7 cellular contexts compared by ENCODE assay signal in genomic region chr16:2008009-2008526, GRCh38. TPM values are rescaled to one million over a fixed set of nuclear protein-coding genes. Genes with fewer than 3 reads are reported as not detected.
DNase-seq lines count a peak whose midpoint lies in the region; TF ChIP-seq lines count a peak whose summit lies in the region.

No MANE protein-coding gene starts in this region.

- H3K79me2 ChIP-seq in OCI-LY3 (ENCODE audit: low read length), result peaks cover 76% of the 10 kb centered on the region

- peak overlapping the region; percentile 84 to 90 (median 86) for H3K4me3 Mint-ChIP-seq in nephron

- H3K27me3 Mint-ChIP-seq in nephron (ENCODE audit: low read depth), result peaks cover 4% of the 10 kb centered on the region

- TF ChIP-seq CTCF in GM12875 (IDR thresholded peaks at IDR 0.05; ENCODE audit: borderline replicate concordance, insufficient read depth, low read depth, low read length), result no peak
- no peak for TF ChIP-seq CTCF in OCI-LY3 (IDR thresholded peaks at IDR 0.05; ENCODE audit: low read depth, low read length)
- TF ChIP-seq CTCF in nephron (IDR thresholded peaks at IDR 0.05; ENCODE audit: unreplicated experiment in 3 of 3), result no peak

- no peak overlapping the region for H2AFZ ChIP-seq in OCI-LY3 (ENCODE audit: low read depth, low read length)

- H3K9me3 Mint-ChIP-seq in nephron, result no peaks in the 10 kb centered on the region

- peak overlapping the region; percentile 68 for H3K27ac ChIP-seq in OCI-LY3 (ENCODE audit: low read length)

- H4K20me1 ChIP-seq in OCI-LY3 (ENCODE audit: insufficient read depth, low read length), result peaks cover 59% of the 10 kb centered on the region

- H3K4me3 ChIP-seq in GM12875 (ENCODE audit: low read depth, low read length) (peak overlapping the region; percentile 73), OCI-LY3 (ENCODE audit: low read length) (peak overlapping the region; percentile 95), H7 (ENCODE audit: insufficient read depth, low read depth, low read length) (no peak overlapping the region)

- no peaks in the 10 kb centered on the region for H3K36me3 Mint-ChIP-seq in nephron (ENCODE audit: low read depth)

- H3K27me3 ChIP-seq in OCI-LY3 (ENCODE audit: low read depth, low read length) (no peaks in the 10 kb centered on the region), H7 (ENCODE audit: control insufficient read depth, insufficient read depth, low read length) (no peaks in the 10 kb centered on the region)

- H3K4me2 ChIP-seq in OCI-LY3 (ENCODE audit: low read length), result peak overlapping the region; percentile 99

- peaks cover 29% of the 10 kb centered on the region for H3K4me1 ChIP-seq in OCI-LY3 (ENCODE audit: low read length)

- H3K36me3 ChIP-seq in OCI-LY3 (replicated peaks; ENCODE audit: low read depth, low read length), result peaks cover 18% of the 10 kb centered on the region
- H3K36me3 ChIP-seq in H7 (replicated peaks; ENCODE audit: control insufficient read depth, insufficient read depth, low read length), result peaks cover 4% of the 10 kb centered on the region

- H3K9ac ChIP-seq in OCI-LY3 (ENCODE audit: low read length), result peak overlapping the region; percentile 87

- peak overlapping the region; percentile 62 to 82 (median 76) for H3K27ac Mint-ChIP-seq in nephron

- H3K9me3 ChIP-seq in OCI-LY3 (ENCODE audit: insufficient read depth, low read length), result no peaks in the 10 kb centered on the region

- peaks cover 39% of the 10 kb centered on the region for H3K4me1 Mint-ChIP-seq in nephron

- DNase-seq in dermis blood vessel endothelial cell (peak; percentile 58), H7 (no peak), NCI-H526 (lab: John Stamatoyannopoulos, UW) (no peak), NCI-H446 (lab: John Stamatoyannopoulos, UW) (no peak)

RNA-seq across cellular contexts. Expression of gene ZNF598, which starts 1.6 kb away (rescaled TPM):
- 19.1 and 28.2 TPM in 2 replicates for total RNA-seq in dermis blood vessel endothelial cell
- 28.4 and 30.8 TPM in 2 replicates for total RNA-seq in H7 (2014; rRNA removed; shearing (Covaris generic))

RNA-seq across cellular contexts. Expression of gene NPW, which starts 11.5 kb away (rescaled TPM):
- 0.17 and 1.2 TPM in 2 replicates for total RNA-seq in dermis blood vessel endothelial cell
- 2.0 and 2.3 TPM in 2 replicates for total RNA-seq in H7 (2014; rRNA removed; shearing (Covaris generic))

RNA-seq across cellular contexts. Expression of gene SYNGR3, which starts 18.3 kb away (rescaled TPM):
- 1.6 and 2.4 TPM in 2 replicates for total RNA-seq in dermis blood vessel endothelial cell
- total RNA-seq in H7 (2014; rRNA removed; shearing (Covaris generic)), result 38.6 and 60.0 TPM in 2 replicates

RNA-seq across cellular contexts. Expression of gene NHERF2, which starts 18.6 kb away (rescaled TPM):
- total RNA-seq in dermis blood vessel endothelial cell, result 33.5 and 79.6 TPM in 2 replicates
- 14.0 and 17.1 TPM in 2 replicates for total RNA-seq in H7 (2014; rRNA removed; shearing (Covaris generic))

RNA-seq across cellular contexts. Expression of gene GFER, which starts 24.1 kb away (rescaled TPM):
- 9.0 and 13.4 TPM in 2 replicates for total RNA-seq in dermis blood vessel endothelial cell
- total RNA-seq in H7 (2014; rRNA removed; shearing (Covaris generic)), result 75.1 and 77.8 TPM in 2 replicates

Comparison
In these comparisons a context has a peak if more than half of its experiments do, and no peak if none do; other contexts are left out.
1. RNA of gene SYNGR3, which starts 18.3 kb away (total RNA-seq): 38.6 to 60.0 TPM in H7; 1.6 to 2.4 TPM in dermis blood vessel endothelial cell; every median in the first group is over 10 times any median in the second.